In the genomic region with DNA sequence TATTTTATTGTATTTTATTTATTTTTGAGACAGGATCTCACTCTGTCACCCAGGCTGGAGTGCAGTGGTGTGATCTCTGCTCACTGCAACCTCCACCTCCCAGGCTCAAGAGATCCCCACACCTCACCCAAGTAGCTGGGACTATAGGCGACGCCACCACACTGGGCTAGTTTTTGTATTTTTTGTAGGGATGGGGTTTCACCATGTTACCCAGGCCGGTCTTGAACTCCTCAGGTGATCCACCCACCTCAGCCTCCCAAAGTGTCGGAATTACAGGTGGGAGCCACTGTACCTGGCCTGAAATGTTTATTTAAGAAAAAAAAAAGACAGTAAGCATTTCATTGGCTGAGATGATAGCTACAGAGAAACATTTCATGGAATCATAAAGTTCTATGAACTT, we compare ENCODE assay signal across 6 cellular contexts. TPM values are rescaled to one million over a fixed set of nuclear protein-coding genes. Genes with fewer than 3 reads are reported as not detected.
DNase-seq lines count a peak whose midpoint lies in the region; ATAC-seq and TF ChIP-seq lines count a peak whose summit lies in the region.
"Not testable (repeated sequence)": the region's sequence is repeated elsewhere in the genome, so short reads cannot be mapped to it uniquely, and the experiment has no call there.

No MANE protein-coding gene starts in this region.

- H3K9ac ChIP-seq in endodermal cell (ENCODE audit: extremely low read depth, low read length, poor library complexity, severe bottlenecking); parathyroid adenoma: not testable (repeated sequence)

- TF ChIP-seq CTCF in endodermal cell (conservative IDR thresholded peaks at IDR 0.05); parathyroid adenoma (IDR thresholded peaks at IDR 0.05): not testable (repeated sequence)

- H3K27me3 Mint-ChIP-seq in T-helper 17 cell; endodermal cell (ENCODE audit: insufficient read depth); memory B cell; naive B cell: not testable (repeated sequence)

- WGBS in endodermal cell (ENCODE audit: insufficient coverage in 1 of 2, insufficient read length in 1 of 2), 2 experiments = 100% methylated on average over 4 of the region's 4 CpGs; no CpG with 5 or more reads in 1 of the 2 experiments

- peak overlapping the region; percentile 87 for H3K27ac Mint-ChIP-seq in T-helper 17 cell
- not testable (repeated sequence) for H3K27ac Mint-ChIP-seq in endodermal cell
- H3K27ac Mint-ChIP-seq in memory B cell = peak overlapping the region; percentile 81
- H3K27ac Mint-ChIP-seq in naive B cell = peak overlapping the region in 4 of 6 donors; percentile 14 to 61 (median 52)

- H3K4me2 ChIP-seq in parathyroid adenoma (ENCODE audit: low read length) = not testable (repeated sequence)

- H2AFZ ChIP-seq in parathyroid adenoma = not testable (repeated sequence)

- not testable (repeated sequence) for H3K79me2 ChIP-seq in parathyroid adenoma

- H3K4me3 Mint-ChIP-seq in T-helper 17 cell, endodermal cell, memory B cell, naive B cell: not testable (repeated sequence)

- H3K27me3 ChIP-seq in endodermal cell (ENCODE audit: control insufficient read depth, insufficient read depth, low read length, poor library complexity, severe bottlenecking); parathyroid adenoma (ENCODE audit: control insufficient read depth, insufficient read depth, low read length): not testable (repeated sequence)

- not testable (repeated sequence) for H3K4me3 ChIP-seq in endodermal cell (ENCODE audit: low read length); parathyroid adenoma (ENCODE audit: low read depth, low read length)

- not testable (repeated sequence) for H3K36me3 ChIP-seq in endodermal cell (ENCODE audit: control insufficient read depth, insufficient read depth, low read length); parathyroid adenoma (ENCODE audit: control insufficient read depth, insufficient read depth, low read length)

- not testable (repeated sequence) for H3K36me3 Mint-ChIP-seq in T-helper 17 cell (ENCODE audit: low read depth); endodermal cell (ENCODE audit: low read depth); memory B cell; naive B cell

- DNase-seq in T-helper 17 cell; memory B cell (ENCODE audit: low spot score in 2 of 2); naive B cell: not testable (repeated sequence)
- peak; percentile 33 for DNase-seq in activated CD8-positive, alpha-beta memory T cell treated with anti-CD3 and anti-CD28 coated beads, Interleukin-2, amount 50 U/mL, for 48 hours
- DNase-seq in endodermal cell = peak; percentile 22

- H3K4me1 ChIP-seq in endodermal cell (ENCODE audit: control insufficient read depth, insufficient read depth, low read length) = not testable (repeated sequence)
- H3K4me1 ChIP-seq in parathyroid adenoma = peaks cover 31% of the 10 kb centered on the region

- H3K27ac ChIP-seq in endodermal cell (ENCODE audit: low read depth, low read length) = not testable (repeated sequence)
- H3K27ac ChIP-seq in parathyroid adenoma = peak overlapping the region; percentile 16

- H3K9me3 ChIP-seq in T-helper 17 cell (ENCODE audit: control insufficient read depth, low read length, poor library complexity, severe bottlenecking); endodermal cell (ENCODE audit: control insufficient read depth, low read length); parathyroid adenoma (ENCODE audit: control insufficient read depth, low read length): not testable (repeated sequence)

- H3K9me3 Mint-ChIP-seq in endodermal cell, memory B cell, naive B cell: not testable (repeated sequence)

- ATAC-seq in T-helper 17 cell; memory B cell (ENCODE audit: low read depth); naive B cell (ENCODE audit: low read depth in 2 of 2): not testable (repeated sequence)

- H3K4me1 Mint-ChIP-seq in T-helper 17 cell (peaks cover 14% of the 10 kb centered on the region), endodermal cell (peaks cover 21% of the 10 kb centered on the region), memory B cell (peaks cover 28% of the 10 kb centered on the region), naive B cell (peaks cover 32 to 57% (median 35%) of the 10 kb centered on the region in 3 donors)

RNA-seq across cellular contexts. Expression of gene EZR, which starts 4.4 kb away (rescaled TPM):
- 100 to 1,000 TPM; 341 to 361 TPM for total RNA-seq in T-helper 17 cell
- total RNA-seq in endodermal cell = 100 to 1,000 TPM; 145 to 209 TPM
- 118 TPM for polyA plus RNA-seq in endodermal cell (2013, experiment 1 of 2)
- 115 TPM for polyA plus RNA-seq in endodermal cell (2013, experiment 2 of 2)
- polyA plus RNA-seq in naive B cell (ENCODE audit: low read depth in 6 of 6) = 100 to 1,000 TPM; 463 to 555 (median 516) TPM
